In genomic region chr2:6228251-6228650, GRCh38 we compare ENCODE assay signal across 28 cellular contexts.
"Had no signal": no experiment of that assay in that cellular context is flagged by ENCODE, and none has a peak within 500 bp of the region (broad histone marks: within the 10 kb centered on the region; RNA-seq: fewer than 3 reads in every experiment).

No MANE protein-coding gene starts in this region.

- H3K36me3 ChIP-seq: colonic mucosa, esophagus muscularis mucosa, esophagus squamous epithelium, gastrocnemius medialis, gastroesophageal sphincter, heart left ventricle, heart right ventricle had no signal

- ATAC-seq: effector memory CD8-positive, alpha-beta T cell; esophagus mucosa; foreskin keratinocyte; gastrocnemius medialis; gastroesophageal sphincter; heart left ventricle; heart right ventricle had no signal

- H3K27ac ChIP-seq: colonic mucosa, coronary artery, dorsolateral prefrontal cortex, epithelial cell of prostate, esophagus muscularis mucosa, esophagus squamous epithelium, foreskin keratinocyte, gastrocnemius medialis, gastroesophageal sphincter, heart left ventricle, heart right ventricle had no signal

- H3K4me1 ChIP-seq: colonic mucosa, esophagus muscularis mucosa, esophagus squamous epithelium, foreskin keratinocyte, gastrocnemius medialis, gastroesophageal sphincter, heart left ventricle had no signal

- DNase-seq: colonic mucosa; cortex of kidney; dermis blood vessel endothelial cell; dorsolateral prefrontal cortex; effector CD4-positive, alpha-beta T cell; effector CD8-positive, alpha-beta T cell; effector memory CD4-positive, alpha-beta T cell; effector memory CD8-positive, alpha-beta T cell; endodermal cell; erythroblast; esophagus squamous epithelium; foreskin fibroblast; foreskin keratinocyte; foreskin melanocyte; gastrocnemius medialis; glutamatergic neuron; head of caudate nucleus; heart left ventricle; heart right ventricle had no signal

- FAIRE-seq: colon, endometrium, endothelial cell of umbilical vein, frontal cortex had no signal

- H3K27me3 ChIP-seq: colonic mucosa, esophagus muscularis mucosa, esophagus squamous epithelium, foreskin keratinocyte, gastrocnemius medialis, gastroesophageal sphincter, heart left ventricle, heart right ventricle had no signal

- H3K4me3 ChIP-seq: colonic mucosa, coronary artery, dorsolateral prefrontal cortex, esophagus muscularis mucosa, esophagus squamous epithelium, gastrocnemius medialis, gastroesophageal sphincter, heart left ventricle, heart right ventricle had no signal

- H3K9me3 ChIP-seq: colonic mucosa, esophagus muscularis mucosa, esophagus squamous epithelium, gastrocnemius medialis, gastroesophageal sphincter had no signal
